ENCODE assay signal across 24 cellular contexts in genomic region chr5:4230905-4231561, GRCh38.
A peak's percentile ranks its signal among the peaks of the same experiment; 100 is the strongest.
DNase-seq lines count a peak whose midpoint lies in the region; ATAC-seq, FAIRE-seq and TF ChIP-seq lines count a peak whose summit lies in the region.
"Had no signal": no experiment of that assay in that cellular context is flagged by ENCODE, and none has a peak within 500 bp of the region (broad histone marks: within the 10 kb centered on the region; RNA-seq: fewer than 3 reads in every experiment).

No MANE protein-coding gene starts in this region.

- BruUV-seq in Calu3 (replicated peaks; lab: Mats Ljungman, UMichigan), result no TSS peak

- H3K4me3 Mint-ChIP-seq in progenitor cell of endocrine pancreas (ENCODE audit: low read depth), result no peak overlapping the region
- H3K4me3 Mint-ChIP-seq in Calu3 (ENCODE audit: low read depth, unreplicated experiment), result no peak overlapping the region
- H3K4me3 Mint-ChIP-seq: activated B cell treated with CpG ODN at 0.5 μM for 24 hours; activated CD8-positive, alpha-beta T cell treated with anti-CD3 and anti-CD28 coated beads, Interleukin-2, amount 10 ng/mL, durations not matched to agents 7 days and 5 days; activated naive CD8-positive, alpha-beta T cell; mesothelial cell of epicardium had no signal

- H3K27me3 ChIP-seq in H7 (ENCODE audit: control insufficient read depth, insufficient read depth, low read length), result peaks cover 6% of the 10 kb centered on the region
- H3K27me3 ChIP-seq: SJSA1 had no signal

- H3K4me1 Mint-ChIP-seq in progenitor cell of endocrine pancreas (ENCODE audit: low read depth) (peaks cover 30% of the 10 kb centered on the region), Calu3 (ENCODE audit: low read depth, unreplicated experiment) (no peaks in the 10 kb centered on the region)
- H3K4me1 Mint-ChIP-seq: activated B cell treated with CpG ODN at 0.5 μM for 24 hours had no signal

- H3K27ac Mint-ChIP-seq in progenitor cell of endocrine pancreas, result peak overlapping the region; percentile 71
- H3K27ac Mint-ChIP-seq in Calu3 (ENCODE audit: unreplicated experiment), result no peak overlapping the region
- H3K27ac Mint-ChIP-seq: activated B cell treated with CpG ODN at 0.5 μM for 24 hours; activated CD8-positive, alpha-beta T cell treated with anti-CD3 and anti-CD28 coated beads, Interleukin-2, amount 10 ng/mL, durations not matched to agents 7 days and 5 days; activated naive CD8-positive, alpha-beta T cell; mesothelial cell of epicardium had no signal

- no peak overlapping the region for H3K27ac ChIP-seq in caudate nucleus (ENCODE audit: low read depth, low read length)
- H3K27ac ChIP-seq: heart left ventricle, SJSA1 had no signal

- TF ChIP-seq CTCF in progenitor cell of endocrine pancreas (IDR thresholded peaks at IDR 0.05; ENCODE audit: unreplicated experiment), result no peak
- TF ChIP-seq CTCF in Calu3 (IDR thresholded peaks at IDR 0.05; ENCODE audit: unreplicated experiment), result no peak

- peaks cover 31% of the 10 kb centered on the region for H3K27me3 Mint-ChIP-seq in progenitor cell of endocrine pancreas
- H3K27me3 Mint-ChIP-seq in Calu3 (ENCODE audit: unreplicated experiment), result no peaks in the 10 kb centered on the region
- H3K27me3 Mint-ChIP-seq: activated B cell treated with CpG ODN at 0.5 μM for 24 hours; activated naive CD8-positive, alpha-beta T cell had no signal

- H3K36me3 ChIP-seq in H7 (replicated peaks; ENCODE audit: control insufficient read depth, insufficient read depth, low read length), result no peaks in the 10 kb centered on the region
- H3K36me3 ChIP-seq: heart left ventricle, SJSA1 had no signal

- ATAC-seq in HG03039 (IDR thresholded peaks at IDR 0.05; ENCODE audit: unreplicated experiment), result no peak
- ATAC-seq: activated CD8-positive, alpha-beta T cell treated with anti-CD3 and anti-CD28 coated beads, Interleukin-2, amount 10 ng/mL, durations not matched to agents 7 days and 5 days; heart left ventricle; K562 had no signal

- CTCF ChIA-PET in Calu3 (lab: Charles Lee), result no interaction called here

- DNase-seq in H7 (peak; percentile 43), caudate nucleus (lab: John Stamatoyannopoulos, UW) (peak in 46 of 61 donors; percentile 5 to 69 (median 41)), inferior parietal cortex (ENCODE audit: extremely low spot score) (peak; percentile 38), progenitor cell of endocrine pancreas (ENCODE audit: low spot score, unreplicated experiment) (no peak), Calu3 (no peak), HTR-8/SVneo (ENCODE audit: insufficient read length, low spot score) (no peak), NCI-H2227 treated with DMSO at 0.1 percent for 48 hours (lab: John Stamatoyannopoulos, UW) (no peak)
- DNase-seq: activated B cell treated with CpG ODN at 0.5 μM for 24 hours; activated CD8-positive, alpha-beta T cell treated with anti-CD3 and anti-CD28 coated beads, Interleukin-2, amount 10 ng/mL, durations not matched to agents 7 days and 5 days; activated T-cell treated with anti-CD3 and anti-CD28 coated beads, Interleukin-2, amount 50 U/mL, for 48 hours; Caco-2; effector CD8-positive, alpha-beta T cell; heart left ventricle; MV-4-11; NCI-H2029; NCI-H510A; stimulated activated CD4-positive, alpha-beta T cell treated with anti-CD3 and anti-CD28 coated beads, Interleukin-1b, Interleukin-23, amount 100 ng/mL, for 48 hours had no signal

- intact Hi-C loops in Calu3 (cut with micrococcal nuclease; ENCODE audit: unreplicated experiment), result no loop called here

- FAIRE-seq in HTR-8/SVneo (lab: Jason Lieb, UNC), result no peak
- FAIRE-seq: GM19239, H54, K562 had no signal

- H3K36me3 Mint-ChIP-seq in progenitor cell of endocrine pancreas (ENCODE audit: insufficient read depth), result peaks cover 4% of the 10 kb centered on the region
- no peaks in the 10 kb centered on the region for H3K36me3 Mint-ChIP-seq in Calu3 (ENCODE audit: insufficient read depth, unreplicated experiment)
- H3K36me3 Mint-ChIP-seq: activated naive CD8-positive, alpha-beta T cell had no signal

- H3K9me3 Mint-ChIP-seq in progenitor cell of endocrine pancreas (ENCODE audit: low read depth) (peaks cover 15% of the 10 kb centered on the region), Calu3 (ENCODE audit: low read depth, unreplicated experiment) (peaks cover 16% of the 10 kb centered on the region)

- H3K4me3 ChIP-seq in H7 (ENCODE audit: insufficient read depth, low read depth, low read length), result no peak overlapping the region
- H3K4me3 ChIP-seq: heart left ventricle, K562, SJSA1 had no signal

Comparison
In these comparisons a context has a peak if more than half of its experiments do, and no peak if none do; other contexts are left out.
1. DNase-seq: peak in H7 (single experiment), caudate nucleus (46 of 61) and inferior parietal cortex (single experiment); none in progenitor cell of endocrine pancreas (single experiment), Calu3 (single experiment), HTR-8/SVneo (single experiment) and NCI-H2227 treated with DMSO at 0.1 percent for 48 hours (single experiment).